1 cellular context compared by ENCODE assay signal in the genomic region with DNA sequence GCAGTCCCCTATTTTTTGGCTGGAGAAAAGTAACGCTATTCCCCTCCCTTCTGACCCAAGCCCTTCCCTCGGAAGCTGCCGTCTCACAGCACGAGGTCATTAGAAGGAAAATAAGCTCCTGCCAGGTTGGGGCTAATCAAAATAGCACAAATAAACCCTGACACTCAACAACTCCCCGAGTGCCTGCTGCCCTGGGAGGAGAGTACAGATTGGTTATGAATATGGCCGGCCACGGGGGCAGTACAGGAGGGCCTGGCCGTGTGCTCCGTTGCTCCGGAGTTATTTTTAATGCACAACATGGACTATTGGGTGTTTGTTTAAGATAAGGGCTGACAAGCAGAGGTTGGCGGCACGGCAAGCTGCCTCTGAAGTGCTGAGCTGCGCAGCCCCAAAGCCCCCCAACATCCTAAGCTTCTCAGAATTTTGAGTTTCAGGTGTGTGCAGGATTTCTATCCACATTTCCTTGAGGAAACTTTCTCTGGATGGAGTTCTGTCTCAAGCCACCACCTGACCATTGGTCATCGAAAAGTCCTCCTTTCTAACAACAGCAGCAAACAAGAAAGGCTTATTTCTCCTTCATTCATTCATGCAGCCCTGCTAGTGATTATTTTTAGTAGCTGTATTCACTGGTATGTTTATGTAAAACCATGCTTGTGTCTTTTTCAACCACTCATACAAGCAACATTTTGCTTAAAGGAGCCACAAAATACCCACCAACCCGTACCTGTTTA.
A peak's percentile ranks its signal among the peaks of the same experiment; 100 is the strongest.
TF ChIP-seq lines count a peak whose summit lies in the region.

No MANE protein-coding gene starts in this region.

TF ChIP-seq in H1, 55 proteins besides CTCF, POLR2A, EP300 and RAD21:
- TF ChIP-seq BCL11A (IDR thresholded peaks at IDR 0.05; ENCODE audit: low read depth in 2 of 2, low read length in 2 of 2) (no peak), CREB1 (IDR thresholded peaks at IDR 0.05) (no peak), RXRA (IDR thresholded peaks at IDR 0.05; ENCODE audit: insufficient read depth, low read depth, low read length) (no peak), FOSL1 (IDR thresholded peaks at IDR 0.05; ENCODE audit: insufficient read depth, low read depth, low read length) (no peak), MAX (IDR thresholded peaks at IDR 0.05) (peak; percentile 64), RNF2 (IDR thresholded peaks at IDR 0.05; ENCODE audit: borderline replicate concordance, low read depth, low read length, missing control alignments, poor library complexity, severe bottlenecking) (no peak), HDAC6 (IDR thresholded peaks at IDR 0.05; ENCODE audit: low read depth, low read length) (no peak), CEBPB (IDR thresholded peaks at IDR 0.05; ENCODE audit: low read depth, low read length) (no peak), E2F6 (IDR thresholded peaks at IDR 0.05) (0 out of 2 replicates have a peak, but pooled peaks have one; percentile 47), ASH2L (IDR thresholded peaks at IDR 0.05; ENCODE audit: low read length) (peak; percentile 23), SIN3A (conservative IDR thresholded peaks at IDR 0.05 in 1 of 2, IDR thresholded peaks at IDR 0.05 in 1 of 2; ENCODE audit: low read depth in 1 of 2, low read length in 2 of 2) (no peak), MAFK (IDR thresholded peaks at IDR 0.05; ENCODE audit: low read depth, low read length) (no peak), GABPA (IDR thresholded peaks at IDR 0.05; ENCODE audit: borderline replicate concordance, insufficient read depth, low read length) (no peak), ATF3 (IDR thresholded peaks at IDR 0.05; ENCODE audit: insufficient read depth, low read depth, low read length) (no peak)
- TF ChIP-seq, protein P1, sequence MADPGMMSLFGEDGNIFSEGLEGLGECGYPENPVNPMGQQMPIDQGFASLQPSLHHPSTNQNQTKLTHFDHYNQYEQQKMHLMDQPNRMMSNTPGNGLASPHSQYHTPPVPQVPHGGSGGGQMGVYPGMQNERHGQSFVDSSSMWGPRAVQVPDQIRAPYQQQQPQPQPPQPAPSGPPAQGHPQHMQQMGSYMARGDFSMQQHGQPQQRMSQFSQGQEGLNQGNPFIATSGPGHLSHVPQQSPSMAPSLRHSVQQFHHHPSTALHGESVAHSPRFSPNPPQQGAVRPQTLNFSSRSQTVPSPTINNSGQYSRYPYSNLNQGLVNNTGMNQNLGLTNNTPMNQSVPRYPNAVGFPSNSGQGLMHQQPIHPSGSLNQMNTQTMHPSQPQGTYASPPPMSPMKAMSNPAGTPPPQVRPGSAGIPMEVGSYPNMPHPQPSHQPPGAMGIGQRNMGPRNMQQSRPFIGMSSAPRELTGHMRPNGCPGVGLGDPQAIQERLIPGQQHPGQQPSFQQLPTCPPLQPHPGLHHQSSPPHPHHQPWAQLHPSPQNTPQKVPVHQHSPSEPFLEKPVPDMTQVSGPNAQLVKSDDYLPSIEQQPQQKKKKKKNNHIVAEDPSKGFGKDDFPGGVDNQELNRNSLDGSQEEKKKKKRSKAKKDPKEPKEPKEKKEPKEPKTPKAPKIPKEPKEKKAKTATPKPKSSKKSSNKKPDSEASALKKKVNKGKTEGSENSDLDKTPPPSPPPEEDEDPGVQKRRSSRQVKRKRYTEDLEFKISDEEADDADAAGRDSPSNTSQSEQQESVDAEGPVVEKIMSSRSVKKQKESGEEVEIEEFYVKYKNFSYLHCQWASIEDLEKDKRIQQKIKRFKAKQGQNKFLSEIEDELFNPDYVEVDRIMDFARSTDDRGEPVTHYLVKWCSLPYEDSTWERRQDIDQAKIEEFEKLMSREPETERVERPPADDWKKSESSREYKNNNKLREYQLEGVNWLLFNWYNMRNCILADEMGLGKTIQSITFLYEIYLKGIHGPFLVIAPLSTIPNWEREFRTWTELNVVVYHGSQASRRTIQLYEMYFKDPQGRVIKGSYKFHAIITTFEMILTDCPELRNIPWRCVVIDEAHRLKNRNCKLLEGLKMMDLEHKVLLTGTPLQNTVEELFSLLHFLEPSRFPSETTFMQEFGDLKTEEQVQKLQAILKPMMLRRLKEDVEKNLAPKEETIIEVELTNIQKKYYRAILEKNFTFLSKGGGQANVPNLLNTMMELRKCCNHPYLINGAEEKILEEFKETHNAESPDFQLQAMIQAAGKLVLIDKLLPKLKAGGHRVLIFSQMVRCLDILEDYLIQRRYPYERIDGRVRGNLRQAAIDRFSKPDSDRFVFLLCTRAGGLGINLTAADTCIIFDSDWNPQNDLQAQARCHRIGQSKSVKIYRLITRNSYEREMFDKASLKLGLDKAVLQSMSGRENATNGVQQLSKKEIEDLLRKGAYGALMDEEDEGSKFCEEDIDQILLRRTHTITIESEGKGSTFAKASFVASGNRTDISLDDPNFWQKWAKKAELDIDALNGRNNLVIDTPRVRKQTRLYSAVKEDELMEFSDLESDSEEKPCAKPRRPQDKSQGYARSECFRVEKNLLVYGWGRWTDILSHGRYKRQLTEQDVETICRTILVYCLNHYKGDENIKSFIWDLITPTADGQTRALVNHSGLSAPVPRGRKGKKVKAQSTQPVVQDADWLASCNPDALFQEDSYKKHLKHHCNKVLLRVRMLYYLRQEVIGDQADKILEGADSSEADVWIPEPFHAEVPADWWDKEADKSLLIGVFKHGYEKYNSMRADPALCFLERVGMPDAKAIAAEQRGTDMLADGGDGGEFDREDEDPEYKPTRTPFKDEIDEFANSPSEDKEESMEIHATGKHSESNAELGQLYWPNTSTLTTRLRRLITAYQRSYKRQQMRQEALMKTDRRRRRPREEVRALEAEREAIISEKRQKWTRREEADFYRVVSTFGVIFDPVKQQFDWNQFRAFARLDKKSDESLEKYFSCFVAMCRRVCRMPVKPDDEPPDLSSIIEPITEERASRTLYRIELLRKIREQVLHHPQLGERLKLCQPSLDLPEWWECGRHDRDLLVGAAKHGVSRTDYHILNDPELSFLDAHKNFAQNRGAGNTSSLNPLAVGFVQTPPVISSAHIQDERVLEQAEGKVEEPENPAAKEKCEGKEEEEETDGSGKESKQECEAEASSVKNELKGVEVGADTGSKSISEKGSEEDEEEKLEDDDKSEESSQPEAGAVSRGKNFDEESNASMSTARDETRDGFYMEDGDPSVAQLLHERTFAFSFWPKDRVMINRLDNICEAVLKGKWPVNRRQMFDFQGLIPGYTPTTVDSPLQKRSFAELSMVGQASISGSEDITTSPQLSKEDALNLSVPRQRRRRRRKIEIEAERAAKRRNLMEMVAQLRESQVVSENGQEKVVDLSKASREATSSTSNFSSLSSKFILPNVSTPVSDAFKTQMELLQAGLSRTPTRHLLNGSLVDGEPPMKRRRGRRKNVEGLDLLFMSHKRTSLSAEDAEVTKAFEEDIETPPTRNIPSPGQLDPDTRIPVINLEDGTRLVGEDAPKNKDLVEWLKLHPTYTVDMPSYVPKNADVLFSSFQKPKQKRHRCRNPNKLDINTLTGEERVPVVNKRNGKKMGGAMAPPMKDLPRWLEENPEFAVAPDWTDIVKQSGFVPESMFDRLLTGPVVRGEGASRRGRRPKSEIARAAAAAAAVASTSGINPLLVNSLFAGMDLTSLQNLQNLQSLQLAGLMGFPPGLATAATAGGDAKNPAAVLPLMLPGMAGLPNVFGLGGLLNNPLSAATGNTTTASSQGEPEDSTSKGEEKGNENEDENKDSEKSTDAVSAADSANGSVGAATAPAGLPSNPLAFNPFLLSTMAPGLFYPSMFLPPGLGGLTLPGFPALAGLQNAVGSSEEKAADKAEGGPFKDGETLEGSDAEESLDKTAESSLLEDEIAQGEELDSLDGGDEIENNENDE (IDR thresholded peaks at IDR 0.05; ENCODE audit: insufficient replicate concordance, low read length), result no peak
TF ChIP-seq in H1: peak in this region for 3.
